In the genomic region with DNA sequence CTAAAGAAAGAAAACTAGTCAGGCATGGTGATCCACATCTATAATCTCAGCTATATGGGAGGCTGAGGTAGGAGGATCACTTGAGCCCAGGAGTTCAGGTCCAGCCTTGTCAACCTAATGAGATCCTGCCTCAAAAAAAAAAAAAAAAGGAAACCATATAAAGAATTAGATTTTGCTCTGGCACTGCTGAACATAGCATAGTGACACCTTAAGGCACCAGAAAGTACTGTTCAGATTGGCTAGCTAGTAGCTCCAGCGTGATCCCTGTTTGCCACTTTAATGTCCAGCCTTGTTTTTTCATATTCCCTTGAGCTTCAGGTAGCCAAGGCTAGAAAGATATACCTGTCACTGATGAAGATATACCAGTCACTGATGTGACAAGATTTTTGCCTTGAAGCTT, we compare ENCODE assay signal across 14 cellular contexts. TPM values are rescaled to one million over a fixed set of nuclear protein-coding genes. Genes with fewer than 3 reads are reported as not detected.
DNase-seq lines count a peak whose midpoint lies in the region; ATAC-seq and TF ChIP-seq lines count a peak whose summit lies in the region.
"Had no signal": no experiment of that assay in that cellular context is flagged by ENCODE, and none has a peak within 500 bp of the region (broad histone marks: within the 10 kb centered on the region; RNA-seq: fewer than 3 reads in every experiment).

No MANE protein-coding gene starts in this region.

- no peak for TF ChIP-seq POLR2A in esophagus squamous epithelium (IDR thresholded peaks at IDR 0.05)
- no peak for TF ChIP-seq POLR2A in body of pancreas (IDR thresholded peaks at IDR 0.05)

- in situ Hi-C loops in SK-MEL-5 (cut with HindIII; ENCODE audit: low pct_unique_long_range_greater_than_20kb, low sequenced_read_pairs), result no loop called here

- H3K36me3 ChIP-seq in esophagus squamous epithelium, result peaks cover 0 to 79% (median 5%) of the 10 kb centered on the region in 3 donors
- peaks cover 3 to 5% of the 10 kb centered on the region in 2 donors for H3K36me3 ChIP-seq in body of pancreas (replicated peaks in 1 of 2; ENCODE audit: insufficient read depth in 1 of 2, low read depth in 2 of 2)

- 0 out of 2 replicates have a peak, but pooled peaks have one; percentile 15 for TF ChIP-seq CTCF in HFFc6 (IDR thresholded peaks at IDR 0.05)
- no peak for TF ChIP-seq CTCF in esophagus squamous epithelium (IDR thresholded peaks at IDR 0.05)
- TF ChIP-seq CTCF in body of pancreas (IDR thresholded peaks at IDR 0.05), result no peak

- WGBS in esophagus squamous epithelium, 2 donors, result 85 to 95% methylated on average over 1 of the region's 1 CpG
- WGBS in body of pancreas, 2 donors, result 80 to 87% methylated on average over 1 of the region's 1 CpG

- DNase-seq in D341Med (ENCODE audit: low spot score) (peak; percentile 23), HFFc6 (no peak), SK-MEL-5 (ENCODE audit: low read depth, low spot score) (peak; percentile 34), iPS-NIHi11 (ENCODE audit: low spot score) (peak; percentile 19), esophagus squamous epithelium (lab: John Stamatoyannopoulos, UW) (no peak), NK-92 (lab: John Stamatoyannopoulos, UW; ENCODE audit: unreplicated experiment) (no peak), body of pancreas (no peak)
- DNase-seq: activated CD8-positive, alpha-beta T cell treated with anti-CD3 and anti-CD28 coated beads, Interleukin-2, amount 10 ng/mL, durations not matched to agents 7 days and 5 days; cerebellar nuclear complex; DMS153; NCI-H1105; NCI-H2227 treated with DMSO at 0.1 percent for 48 hours; stimulated activated naive CD8-positive, alpha-beta T cell treated with anti-CD3 and anti-CD28 coated beads, Interleukin-15, amount 100 ng/mL, for 72 hours had no signal

- no peaks in the 10 kb centered on the region for H3K27me3 Mint-ChIP-seq in HFFc6 (ENCODE audit: insufficient read depth)
- H3K27me3 Mint-ChIP-seq: natural killer cell treated with Interleukin-12 subunit alpha and Interleukin-12 subunit beta and Interleukin-15 and Interleukin-18, amount 100 ng/mL, for 72 hours; stimulated activated naive CD8-positive, alpha-beta T cell treated with anti-CD3 and anti-CD28 coated beads, Interleukin-15, amount 100 ng/mL, for 72 hours had no signal

- H3K4me3 Mint-ChIP-seq in HFFc6, result no peak overlapping the region
- H3K4me3 Mint-ChIP-seq: activated CD8-positive, alpha-beta T cell treated with anti-CD3 and anti-CD28 coated beads, Interleukin-2, amount 10 ng/mL, durations not matched to agents 7 days and 5 days; natural killer cell treated with Interleukin-12 subunit alpha and Interleukin-12 subunit beta and Interleukin-15 and Interleukin-18, amount 100 ng/mL, for 72 hours; stimulated activated naive CD8-positive, alpha-beta T cell treated with anti-CD3 and anti-CD28 coated beads, Interleukin-15, amount 100 ng/mL, for 72 hours had no signal

- intact Hi-C loops in esophagus squamous epithelium (cut with DNase I), result no loop called here
- intact Hi-C loops in body of pancreas (cut with DNase I), result no loop called here

- H3K27ac Mint-ChIP-seq in HFFc6, result no peak overlapping the region
- H3K27ac Mint-ChIP-seq: activated CD8-positive, alpha-beta T cell treated with anti-CD3 and anti-CD28 coated beads, Interleukin-2, amount 10 ng/mL, durations not matched to agents 7 days and 5 days; natural killer cell treated with Interleukin-12 subunit alpha and Interleukin-12 subunit beta and Interleukin-15 and Interleukin-18, amount 100 ng/mL, for 72 hours had no signal

- H3K9me3 ChIP-seq in esophagus squamous epithelium, result no peaks in the 10 kb centered on the region
- no peaks in the 10 kb centered on the region for H3K9me3 ChIP-seq in body of pancreas

- H3K36me3 Mint-ChIP-seq in HFFc6 (ENCODE audit: low read depth), result peaks cover 6% of the 10 kb centered on the region; the same call in 1 of the 2 replicates

- H3K4me1 ChIP-seq in esophagus squamous epithelium, result no peaks in the 10 kb centered on the region
- H3K4me1 ChIP-seq in body of pancreas, result no peaks in the 10 kb centered on the region

- ATAC-seq in body of pancreas, result no peak
- ATAC-seq: activated CD8-positive, alpha-beta T cell treated with anti-CD3 and anti-CD28 coated beads, Interleukin-2, amount 10 ng/mL, durations not matched to agents 7 days and 5 days; natural killer cell treated with Interleukin-12 subunit alpha and Interleukin-12 subunit beta and Interleukin-15 and Interleukin-18, amount 100 ng/mL, for 72 hours; stimulated activated naive CD8-positive, alpha-beta T cell treated with anti-CD3 and anti-CD28 coated beads, Interleukin-15, amount 100 ng/mL, for 72 hours had no signal

- H3K27me3 ChIP-seq in esophagus squamous epithelium, result no peaks in the 10 kb centered on the region
- H3K27me3 ChIP-seq in body of pancreas, result no peaks in the 10 kb centered on the region

- H3K4me1 Mint-ChIP-seq in HFFc6 (ENCODE audit: low read depth), result 0 out of 2 replicates have a peak, but pooled peaks cover 6% of the 10 kb centered on the region

- H3K9me3 Mint-ChIP-seq in HFFc6, result no peaks in the 10 kb centered on the region
- H3K9me3 Mint-ChIP-seq: natural killer cell treated with Interleukin-12 subunit alpha and Interleukin-12 subunit beta and Interleukin-15 and Interleukin-18, amount 100 ng/mL, for 72 hours; stimulated activated naive CD8-positive, alpha-beta T cell treated with anti-CD3 and anti-CD28 coated beads, Interleukin-15, amount 100 ng/mL, for 72 hours had no signal

- H3K27ac ChIP-seq in esophagus squamous epithelium (no peak overlapping the region), body of pancreas (no peak overlapping the region)

- no peak overlapping the region for H3K4me3 ChIP-seq in esophagus squamous epithelium
- H3K4me3 ChIP-seq in body of pancreas, result no peak overlapping the region

RNA-seq across cellular contexts. Expression of gene EXOC1, which starts 34.1 kb away (rescaled TPM):
- total RNA-seq in HFFc6 (2021; fragmentation: NEBNext Ultra II Directional; extraction: Animal tissue kit (Norgen Biotek cat#: 25700)), result 10 to 100 TPM; 28.8 to 32.6 (median 31.4) TPM
- total RNA-seq in SK-MEL-5 (2014; rRNA removed; shearing (Covaris generic)), result 41.8 and 43.5 TPM in 2 replicates
- 22.0 and 23.5 TPM in 2 replicates for polyA plus RNA-seq in SK-MEL-5 (2015; cell fraction: cytosol; rRNA removed)
- polyA plus RNA-seq in SK-MEL-5 (2015; cell fraction: nucleus; rRNA removed), result 79.1 and 80.3 TPM in 2 replicates
- total RNA-seq in esophagus squamous epithelium (10 to 100 TPM; 28.5 to 43.7 (median 41.7) TPM), body of pancreas (10 to 100 TPM; 16.9 to 37.9 TPM)

Comparison
In these comparisons a context has a peak if more than half of its experiments do, and no peak if none do; other contexts are left out.
1. DNase-seq: peak in D341Med (single experiment), SK-MEL-5 (single experiment) and iPS-NIHi11 (single experiment); none in HFFc6 (single experiment), esophagus squamous epithelium (single experiment), NK-92 (single experiment) and body of pancreas (0 of 4).